ENCODE assay signal across 16 cellular contexts in the genomic region with DNA sequence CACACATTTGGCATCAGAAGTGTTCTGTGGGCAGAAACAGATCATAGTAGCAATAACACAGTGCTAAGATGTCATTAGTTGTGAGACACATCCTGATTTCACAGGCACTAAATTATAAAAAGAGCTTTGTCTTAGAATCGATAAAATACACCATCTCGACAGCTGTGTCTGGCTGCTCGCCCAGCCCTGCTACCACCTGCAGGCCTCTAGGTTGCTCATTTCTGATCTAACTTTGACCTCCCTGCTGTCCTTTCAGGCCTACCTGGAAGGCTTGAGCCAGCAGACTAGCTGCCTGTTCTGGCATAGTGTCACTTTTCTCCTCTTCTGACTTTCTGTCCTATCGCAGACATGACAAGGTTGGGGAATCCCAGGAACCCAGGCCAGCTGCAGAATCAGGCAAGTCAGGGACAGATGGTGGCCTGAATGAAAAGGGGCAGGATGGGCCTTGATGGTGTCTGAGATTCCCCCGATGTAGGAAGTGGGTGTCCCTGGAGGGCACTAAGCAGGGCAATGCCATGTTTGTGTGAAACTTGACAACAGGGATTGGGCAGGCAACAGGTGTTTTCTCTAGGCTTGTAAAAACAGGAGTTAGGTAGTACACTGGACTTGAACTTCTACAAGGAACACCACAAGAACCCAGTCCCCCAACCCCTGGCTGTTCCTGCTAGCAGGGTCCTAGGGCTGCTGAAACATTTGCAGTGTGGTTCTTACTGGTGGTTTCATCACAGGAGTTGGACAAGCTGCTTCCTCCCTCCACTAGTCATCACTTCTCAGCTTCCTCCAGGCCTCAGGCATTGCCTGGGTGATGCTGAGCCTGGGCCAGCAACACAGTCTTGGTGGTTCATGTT.
DNase-seq lines count a peak whose midpoint lies in the region; ATAC-seq, FAIRE-seq and TF ChIP-seq lines count a peak whose summit lies in the region.
"Had no signal": no experiment of that assay in that cellular context is flagged by ENCODE, and none has a peak within 500 bp of the region (broad histone marks: within the 10 kb centered on the region; RNA-seq: fewer than 3 reads in every experiment).

No MANE protein-coding gene starts in this region.

- H3K36me3 ChIP-seq in KMS-11 (ENCODE audit: insufficient read depth) (no peaks in the 10 kb centered on the region), astrocyte (ENCODE audit: insufficient read depth, low read length) (no peaks in the 10 kb centered on the region), transverse colon (no peaks in the 10 kb centered on the region)
- H3K36me3 ChIP-seq: SJCRH30 had no signal

- H3K27ac ChIP-seq in KMS-11: peak overlapping the region; percentile 55
- no peak overlapping the region for H3K27ac ChIP-seq in astrocyte (ENCODE audit: low read depth, low read length)
- no peak overlapping the region for H3K27ac ChIP-seq in transverse colon
- H3K27ac ChIP-seq in CD4-positive, alpha-beta T cell (ENCODE audit: low read depth, low read length): no peak overlapping the region
- H3K27ac ChIP-seq: psoas muscle, SJCRH30 had no signal

- H3K4me1 ChIP-seq in KMS-11 (ENCODE audit: low read depth, poor library complexity, severe bottlenecking) (peaks cover 38% of the 10 kb centered on the region), astrocyte (ENCODE audit: insufficient read depth, low read length) (no peaks in the 10 kb centered on the region), transverse colon (peaks cover 0 to 5% (median 0%) of the 10 kb centered on the region in 4 donors)
- H3K4me1 ChIP-seq: psoas muscle, SJCRH30 had no signal

- H3K27ac Mint-ChIP-seq in Calu3 (ENCODE audit: unreplicated experiment) (peak overlapping the region; percentile 28), astrocyte (ENCODE audit: unreplicated experiment) (peak overlapping the region; percentile 19)
- H3K27ac Mint-ChIP-seq in stimulated activated effector memory CD8-positive, alpha-beta T cell treated with anti-CD3 and anti-CD28 coated beads, Interleukin-12 subunit alpha, Interleukin-12 subunit beta, amount 100 ng/mL, for 72 hours: no peak overlapping the region
- no peak overlapping the region for H3K27ac Mint-ChIP-seq in CD4-positive, alpha-beta T cell
- H3K27ac Mint-ChIP-seq: dendritic cell treated with granulocyte-macrophage colony-stimulating factor and Interleukin-4, amounts not matched to agents 40 ng/mL and 50 ng/mL, for 4 days; memory B cell had no signal

- no peak for FAIRE-seq in astrocyte (lab: Jason Lieb, UNC)

- peaks cover 46% of the 10 kb centered on the region for H3K4me1 Mint-ChIP-seq in Calu3 (ENCODE audit: low read depth, unreplicated experiment)
- H3K4me1 Mint-ChIP-seq in astrocyte (ENCODE audit: low read depth, unreplicated experiment): no peaks in the 10 kb centered on the region
- H3K4me1 Mint-ChIP-seq in stimulated activated effector memory CD8-positive, alpha-beta T cell treated with anti-CD3 and anti-CD28 coated beads, Interleukin-12 subunit alpha, Interleukin-12 subunit beta, amount 100 ng/mL, for 72 hours: no peaks in the 10 kb centered on the region
- no peaks in the 10 kb centered on the region for H3K4me1 Mint-ChIP-seq in CD4-positive, alpha-beta T cell (ENCODE audit: low read depth)
- H3K4me1 Mint-ChIP-seq: memory B cell had no signal

- H3K79me2 ChIP-seq in KMS-11 (ENCODE audit: insufficient read depth, low read depth) (no peaks in the 10 kb centered on the region), astrocyte (ENCODE audit: insufficient read depth, low read length) (no peaks in the 10 kb centered on the region)

- no peak for ATAC-seq in GM18873 (IDR thresholded peaks at IDR 0.05; ENCODE audit: low FRiP score, unreplicated experiment)
- no peak for ATAC-seq in stimulated activated effector memory CD8-positive, alpha-beta T cell treated with anti-CD3 and anti-CD28 coated beads, Interleukin-12 subunit alpha, Interleukin-12 subunit beta, amount 100 ng/mL, for 72 hours
- ATAC-seq in CD4-positive, alpha-beta T cell (ENCODE audit: poor library complexity): no peak
- ATAC-seq: psoas muscle had no signal

- POLR2A ChIA-PET in CD4-positive, alpha-beta T cell (lab: Charles Lee): interaction anchor here (1.0 kb wide), 1 partner anchor 585 kb away, joined by 4 read pairs; no protein-coding TSS in a partner anchor

- no peak overlapping the region for H3K9ac ChIP-seq in KMS-11
- no peak overlapping the region for H3K9ac ChIP-seq in astrocyte (ENCODE audit: low read length)

- CTCF ChIA-PET in Calu3 (lab: Charles Lee): interaction anchor here (0.6 to 1.8 kb wide), 7 partner anchors 22 to 813 kb away, joined by 3 to 11 read pairs (median 4); no protein-coding TSS in a partner anchor
- CTCF ChIA-PET in CD4-positive, alpha-beta T cell (lab: Charles Lee): interaction anchor here (1.1 to 1.5 kb wide), 3 partner anchors 559 to 586 kb away, joined by 3 to 6 read pairs (median 3); no protein-coding TSS in a partner anchor

- no peak overlapping the region for H3K4me3 ChIP-seq in KMS-11 (IDR thresholded peaks at IDR 0.05; ENCODE audit: insufficient read depth, low read depth, low read length)
- no peak overlapping the region for H3K4me3 ChIP-seq in astrocyte (ENCODE audit: insufficient read depth, low read depth, low read length)
- no peak overlapping the region for H3K4me3 ChIP-seq in transverse colon
- H3K4me3 ChIP-seq: psoas muscle, SJCRH30 had no signal

- H4K20me1 ChIP-seq in KMS-11 (ENCODE audit: insufficient read depth) (no peaks in the 10 kb centered on the region), astrocyte (ENCODE audit: insufficient read depth, low read length) (no peaks in the 10 kb centered on the region)

- no peak for TF ChIP-seq EP300 in transverse colon (IDR thresholded peaks at IDR 0.05; ENCODE audit: low read depth)

- TF ChIP-seq POLR2A in transverse colon (IDR thresholded peaks at IDR 0.05): no peak

- intact Hi-C loops in Calu3 (cut with micrococcal nuclease; ENCODE audit: unreplicated experiment): no loop called here
- intact Hi-C loops in transverse colon (cut with DNase I; ENCODE audit: low total_unique reads): loop anchor here (10.0 kb wide), 1 partner anchor 586 kb away; no protein-coding TSS in a partner anchor
- intact Hi-C loops in CD4-positive, alpha-beta T cell (cut with DNase I, micrococcal nuclease): loop anchor here (10.0 kb wide), 3 partner anchors 816 to 1646 kb away; no protein-coding TSS in a partner anchor

- DNase-seq in Calu3 (peak; percentile 72), astrocyte (ENCODE audit: low read depth) (peak; percentile 2), medulla oblongata (ENCODE audit: extremely low spot score) (peak; percentile 25), transverse colon (no peak)
- no peak for DNase-seq in stimulated activated effector memory CD8-positive, alpha-beta T cell treated with anti-CD3 and anti-CD28 coated beads, Interleukin-12 subunit alpha, Interleukin-12 subunit beta, amount 100 ng/mL, for 72 hours (ENCODE audit: low spot score in 2 of 2)
- DNase-seq in CD4-positive, alpha-beta T cell: no peak
- DNase-seq: activated CD4-positive, alpha-beta T cell treated with anti-CD3 and anti-CD28 coated beads for 1 hour; activated effector memory CD4-positive, alpha-beta T cell treated with anti-CD3 and anti-CD28 coated beads, Interleukin-2, amount 50 U/mL, for 16 hours; DMS 273 treated with DMSO at 0.1 percent for 48 hours; NCI-H2081 treated with DMSO at 0.1 percent for 48 hours; SJCRH30 had no signal

- H3K27me3 ChIP-seq in KMS-11 (ENCODE audit: insufficient read depth, low read depth) (no peaks in the 10 kb centered on the region), astrocyte (ENCODE audit: insufficient read depth, low read length) (peaks cover 2% of the 10 kb centered on the region), transverse colon (no peaks in the 10 kb centered on the region)
- no peaks in the 10 kb centered on the region for H3K27me3 ChIP-seq in CD4-positive, alpha-beta T cell (ENCODE audit: control insufficient read depth, insufficient read depth, low read length)

- H2AFZ ChIP-seq in KMS-11 (ENCODE audit: low read depth) (peak overlapping the region; percentile 37; the same call in 1 of the 2 replicates), astrocyte (ENCODE audit: low read depth, low read length) (no peak overlapping the region)

- TF ChIP-seq CTCF in Calu3 (IDR thresholded peaks at IDR 0.05; ENCODE audit: unreplicated experiment) (no peak), KMS-11 (conservative IDR thresholded peaks at IDR 0.05; ENCODE audit: low read depth, low read length) (no peak), astrocyte (IDR thresholded peaks at IDR 0.05; ENCODE audit: insufficient read depth, low read depth, low read length) (no peak), transverse colon (IDR thresholded peaks at IDR 0.05) (no peak)
- TF ChIP-seq CTCF in CD4-positive, alpha-beta T cell (IDR thresholded peaks at IDR 0.05): no peak

- in situ Hi-C loops in transverse colon (cut with MboI; ENCODE audit: low pct_ligation_motif_present in 1 of 4, low pct_unique_long_range_greater_than_20kb in 1 of 4, low sequenced_read_pairs in 3 of 4): no loop called here

- H3K36me3 Mint-ChIP-seq in Calu3 (ENCODE audit: insufficient read depth, unreplicated experiment) (no peaks in the 10 kb centered on the region), astrocyte (ENCODE audit: low read depth, unreplicated experiment) (no peaks in the 10 kb centered on the region)
- H3K36me3 Mint-ChIP-seq in stimulated activated effector memory CD8-positive, alpha-beta T cell treated with anti-CD3 and anti-CD28 coated beads, Interleukin-12 subunit alpha, Interleukin-12 subunit beta, amount 100 ng/mL, for 72 hours: no peaks in the 10 kb centered on the region
- no peaks in the 10 kb centered on the region for H3K36me3 Mint-ChIP-seq in CD4-positive, alpha-beta T cell (ENCODE audit: low read depth)
- H3K36me3 Mint-ChIP-seq: memory B cell had no signal

- H3K27me3 Mint-ChIP-seq in Calu3 (ENCODE audit: unreplicated experiment) (no peaks in the 10 kb centered on the region), astrocyte (ENCODE audit: low read depth, unreplicated experiment) (peaks cover 9% of the 10 kb centered on the region)
- no peaks in the 10 kb centered on the region for H3K27me3 Mint-ChIP-seq in CD4-positive, alpha-beta T cell

- no TSS peak for BruUV-seq in Calu3 (replicated peaks; lab: Mats Ljungman, UMichigan)

- 80 to 82% methylated on average over 1 to 5 of the region's 5 CpGs for WGBS in transverse colon (ENCODE audit: low coverage in 1 of 2), 2 donors

- H3K9me3 Mint-ChIP-seq in Calu3 (ENCODE audit: low read depth, unreplicated experiment) (no peaks in the 10 kb centered on the region), astrocyte (ENCODE audit: unreplicated experiment) (no peaks in the 10 kb centered on the region)
- no peaks in the 10 kb centered on the region for H3K9me3 Mint-ChIP-seq in stimulated activated effector memory CD8-positive, alpha-beta T cell treated with anti-CD3 and anti-CD28 coated beads, Interleukin-12 subunit alpha, Interleukin-12 subunit beta, amount 100 ng/mL, for 72 hours
- no peaks in the 10 kb centered on the region for H3K9me3 Mint-ChIP-seq in CD4-positive, alpha-beta T cell
- H3K9me3 Mint-ChIP-seq: memory B cell had no signal

- no peak overlapping the region for H3K4me3 Mint-ChIP-seq in Calu3 (ENCODE audit: low read depth, unreplicated experiment)
- no peak overlapping the region for H3K4me3 Mint-ChIP-seq in astrocyte (ENCODE audit: unreplicated experiment)
- H3K4me3 Mint-ChIP-seq in stimulated activated effector memory CD8-positive, alpha-beta T cell treated with anti-CD3 and anti-CD28 coated beads, Interleukin-12 subunit alpha, Interleukin-12 subunit beta, amount 100 ng/mL, for 72 hours: no peak overlapping the region
- H3K4me3 Mint-ChIP-seq in CD4-positive, alpha-beta T cell: no peak overlapping the region
- H3K4me3 Mint-ChIP-seq: dendritic cell treated with granulocyte-macrophage colony-stimulating factor and Interleukin-4, amounts not matched to agents 40 ng/mL and 50 ng/mL, for 4 days; memory B cell had no signal

- H3K9me3 ChIP-seq in astrocyte (ENCODE audit: insufficient read depth, low read depth, low read length) (no peaks in the 10 kb centered on the region), transverse colon (no peaks in the 10 kb centered on the region)
- no peaks in the 10 kb centered on the region for H3K9me3 ChIP-seq in CD4-positive, alpha-beta T cell (ENCODE audit: control insufficient read depth, low read length)
- H3K9me3 ChIP-seq: psoas muscle, SJCRH30 had no signal

- H3K4me2 ChIP-seq in KMS-11: peak overlapping the region; percentile 41
- no peak overlapping the region for H3K4me2 ChIP-seq in astrocyte (ENCODE audit: low read length)

Comparison
In these comparisons a context has a peak if more than half of its experiments do, and no peak if none do; other contexts are left out.
1. DNase-seq: peak in Calu3 (single experiment), astrocyte (single experiment) and medulla oblongata (single experiment); none in transverse colon (single experiment), stimulated activated effector memory CD8-positive, alpha-beta T cell treated with anti-CD3 and anti-CD28 coated beads, Interleukin-12 subunit alpha, Interleukin-12 subunit beta, amount 100 ng/mL, for 72 hours (0 of 2) and CD4-positive, alpha-beta T cell (0 of 10).
2. H3K27ac Mint-ChIP-seq: peak in Calu3 (single experiment) and astrocyte (single experiment); none in stimulated activated effector memory CD8-positive, alpha-beta T cell treated with anti-CD3 and anti-CD28 coated beads, Interleukin-12 subunit alpha, Interleukin-12 subunit beta, amount 100 ng/mL, for 72 hours (single experiment) and CD4-positive, alpha-beta T cell (single experiment).